ENCODE assay signal across 11 cellular contexts in genomic region chr11:117204283-117205080, GRCh38. TPM values are rescaled to one million over a fixed set of nuclear protein-coding genes. Genes with fewer than 3 reads are reported as not detected.
A peak's percentile ranks its signal among the peaks of the same experiment; 100 is the strongest.
DNase-seq lines count a peak whose midpoint lies in the region; ATAC-seq and TF ChIP-seq lines count a peak whose summit lies in the region.
"Had no signal": no experiment of that assay in that cellular context is flagged by ENCODE, and none has a peak within 500 bp of the region (broad histone marks: within the 10 kb centered on the region; RNA-seq: fewer than 3 reads in every experiment).

No MANE protein-coding gene starts in this region.

- BruUV-seq in Caco-2 (replicated peaks; lab: Mats Ljungman, UMichigan) = TSS peak; percentile 37

- intact Hi-C loops in Caco-2 (cut with micrococcal nuclease; ENCODE audit: unreplicated experiment) (no loop called here), gastrocnemius medialis (cut with DNase I; ENCODE audit: low total_unique reads) (no loop called here)
- intact Hi-C loops in activated CD8-positive, alpha-beta T cell treated with anti-CD3 and anti-CD28 coated beads for 36 hours (cut with micrococcal nuclease) = loop anchor here (5.0 kb wide), 1 partner anchor 72 kb away; no protein-coding TSS in a partner anchor

- in situ Hi-C loops in gastrocnemius medialis (cut with MboI; ENCODE audit: low sequenced_read_pairs in 4 of 4) = no loop called here

- H3K4me1 ChIP-seq in Caco-2 = peaks cover 13% of the 10 kb centered on the region
- peaks cover 0 to 55% of the 10 kb centered on the region in 2 donors for H3K4me1 ChIP-seq in right atrium auricular region
- peaks cover 25% of the 10 kb centered on the region in 2 donors for H3K4me1 ChIP-seq in gastrocnemius medialis

- DNase-seq in Caco-2 (no peak), right atrium auricular region (ENCODE audit: low spot score) (no peak), gastrocnemius medialis (no peak), Ammon's horn (ENCODE audit: low spot score) (no peak)
- no peak for DNase-seq in activated CD8-positive, alpha-beta T cell treated with anti-CD3 and anti-CD28 coated beads for 36 hours
- no peak for DNase-seq in activated CD8-positive, alpha-beta memory T cell treated with anti-CD3 and anti-CD28 coated beads, Interleukin-2, amount 50 U/mL, for 48 hours
- DNase-seq: COR-L47 had no signal

- no peak for TF ChIP-seq POLR2A in gastrocnemius medialis (IDR thresholded peaks at IDR 0.05)

- TF ChIP-seq CTCF in Caco-2 (IDR thresholded peaks at IDR 0.05; ENCODE audit: insufficient read depth in 1 of 2, low read depth in 1 of 2, low read length in 1 of 2, severe bottlenecking in 1 of 2, unreplicated experiment in 1 of 2) (no peak), right atrium auricular region (IDR thresholded peaks at IDR 0.05) (no peak), gastrocnemius medialis (IDR thresholded peaks at IDR 0.05 in 4 of 5, conservative IDR thresholded peaks at IDR 0.05 in 1 of 5) (no peak)
- no peak for TF ChIP-seq CTCF in activated CD8-positive, alpha-beta T cell treated with anti-CD3 and anti-CD28 coated beads for 36 hours (IDR thresholded peaks at IDR 0.05)

- H3K9me3 Mint-ChIP-seq in Caco-2 (ENCODE audit: unreplicated experiment) = no peaks in the 10 kb centered on the region
- no peaks in the 10 kb centered on the region for H3K9me3 Mint-ChIP-seq in activated CD8-positive, alpha-beta T cell treated with anti-CD3 and anti-CD28 coated beads for 36 hours

- CTCF ChIA-PET in Caco-2 (lab: Charles Lee) = interaction anchor here (0.7 kb wide), 1 partner anchor 22 kb away, joined by 3 read pairs; no protein-coding TSS in a partner anchor
- CTCF ChIA-PET in activated CD8-positive, alpha-beta T cell treated with anti-CD3 and anti-CD28 coated beads for 36 hours (lab: Charles Lee) = no interaction called here

- POLR2A ChIA-PET in Caco-2 (lab: Charles Lee) = interaction anchor here (0.6 kb wide), 1 partner anchor 19 kb away, joined by 3 read pairs; no protein-coding TSS in a partner anchor
- POLR2A ChIA-PET in activated CD8-positive, alpha-beta T cell treated with anti-CD3 and anti-CD28 coated beads for 36 hours (lab: Charles Lee) = interaction anchor here (1.1 to 4.4 kb wide), 3 partner anchors 16 to 26 kb away, joined by 3 to 21 read pairs (median 6); no protein-coding TSS in a partner anchor

- H3K4me1 Mint-ChIP-seq in Caco-2 (ENCODE audit: low read depth, unreplicated experiment) = peaks cover 20% of the 10 kb centered on the region
- no peaks in the 10 kb centered on the region for H3K4me1 Mint-ChIP-seq in activated CD8-positive, alpha-beta T cell treated with anti-CD3 and anti-CD28 coated beads for 36 hours (ENCODE audit: low read depth)

- H3K36me3 Mint-ChIP-seq in Caco-2 (ENCODE audit: insufficient read depth, unreplicated experiment) = peaks cover 59% of the 10 kb centered on the region
- peaks cover 16% of the 10 kb centered on the region for H3K36me3 Mint-ChIP-seq in activated CD8-positive, alpha-beta T cell treated with anti-CD3 and anti-CD28 coated beads for 36 hours (ENCODE audit: low read depth)

- H3K27me3 ChIP-seq in Caco-2 (replicated peaks; ENCODE audit: control insufficient read depth, insufficient read depth, low read length) (no peaks in the 10 kb centered on the region), right atrium auricular region (no peaks in the 10 kb centered on the region), gastrocnemius medialis (no peaks in the 10 kb centered on the region)
- H3K27me3 ChIP-seq: hepatocyte had no signal

- H3K36me3 ChIP-seq in Caco-2 (ENCODE audit: control insufficient read depth, insufficient read depth, low read length) (no peaks in the 10 kb centered on the region), right atrium auricular region (peaks cover 60% of the 10 kb centered on the region), gastrocnemius medialis (peaks cover 0 to 16% of the 10 kb centered on the region in 2 donors)

- ATAC-seq in activated CD8-positive, alpha-beta T cell treated with anti-CD3 and anti-CD28 coated beads for 36 hours = no peak
- ATAC-seq in gastrocnemius medialis (no peak), HG03565 (IDR thresholded peaks at IDR 0.05; ENCODE audit: unreplicated experiment) (no peak), GM21447 (IDR thresholded peaks at IDR 0.05; ENCODE audit: unreplicated experiment) (no peak)
- ATAC-seq: HCT116 had no signal

- no peak overlapping the region for H3K4me3 Mint-ChIP-seq in Caco-2 (ENCODE audit: unreplicated experiment)
- H3K4me3 Mint-ChIP-seq in activated CD8-positive, alpha-beta T cell treated with anti-CD3 and anti-CD28 coated beads for 36 hours = no peak overlapping the region

- no peaks in the 10 kb centered on the region for H3K27me3 Mint-ChIP-seq in Caco-2 (ENCODE audit: insufficient read depth, unreplicated experiment)
- H3K27me3 Mint-ChIP-seq in activated CD8-positive, alpha-beta T cell treated with anti-CD3 and anti-CD28 coated beads for 36 hours = no peaks in the 10 kb centered on the region

- no peak overlapping the region for H3K4me3 ChIP-seq in Caco-2 (ENCODE audit: low read depth, low read length)
- peak overlapping the region; percentile 3 to 11 for H3K4me3 ChIP-seq in right atrium auricular region
- H3K4me3 ChIP-seq in gastrocnemius medialis = no peak overlapping the region
- H3K4me3 ChIP-seq: hepatocyte had no signal

- H3K27ac ChIP-seq in right atrium auricular region = peak overlapping the region; percentile 86 to 88
- peak overlapping the region; percentile 25 to 78 (median 60) for H3K27ac ChIP-seq in gastrocnemius medialis
- H3K27ac ChIP-seq: hepatocyte had no signal

- H3K9me3 ChIP-seq in Caco-2 (no peaks in the 10 kb centered on the region), right atrium auricular region (no peaks in the 10 kb centered on the region), gastrocnemius medialis (no peaks in the 10 kb centered on the region)

- H3K27ac Mint-ChIP-seq in Caco-2 (ENCODE audit: unreplicated experiment) = no peak overlapping the region
- H3K27ac Mint-ChIP-seq in activated CD8-positive, alpha-beta T cell treated with anti-CD3 and anti-CD28 coated beads for 36 hours = peak overlapping the region; percentile 40

RNA-seq across cellular contexts. Expression of gene TAGLN, which starts 5.3 kb away (rescaled TPM):
- total RNA-seq in Caco-2 (2022) (303 and 588 TPM in 2 replicates), right atrium auricular region (1,000 to 10,000 TPM in 1 of 2 donors, 100 to 1,000 TPM in 1; 442 to 1,859 TPM), gastrocnemius medialis (100 to 1,000 TPM in 3 of 4 donors, 10 to 100 TPM in 1; 27.4 to 191 (median 124) TPM)
- 1 to 10 TPM; 2.0 to 2.5 TPM for total RNA-seq in activated CD8-positive, alpha-beta T cell treated with anti-CD3 and anti-CD28 coated beads for 36 hours

RNA-seq across cellular contexts. Expression of gene SIDT2, which starts 25.9 kb away (rescaled TPM):
- total RNA-seq in Caco-2 (2022) (57.2 and 61.7 TPM in 2 replicates), right atrium auricular region (10 to 100 TPM; 19.1 to 33.0 TPM), gastrocnemius medialis (10 to 100 TPM; 14.3 to 33.9 (median 17.7) TPM)
- total RNA-seq in activated CD8-positive, alpha-beta T cell treated with anti-CD3 and anti-CD28 coated beads for 36 hours = 10 to 100 TPM; 16.6 to 17.3 TPM

RNA-seq across cellular contexts. Expression of gene PCSK7, which starts 27.4 kb away (rescaled TPM):
- total RNA-seq in Caco-2 (2022) (120 and 132 TPM in 2 replicates), right atrium auricular region (10 to 100 TPM; 25.3 to 32.8 TPM), gastrocnemius medialis (10 to 100 TPM; 14.5 to 19.9 (median 16.4) TPM)
- total RNA-seq in activated CD8-positive, alpha-beta T cell treated with anti-CD3 and anti-CD28 coated beads for 36 hours = 100 to 1,000 TPM in 1 of 2 experiments, 10 to 100 TPM in 1; 98.8 to 107 TPM

RNA-seq across cellular contexts. Expression of gene RNF214, which starts 28.0 kb away (rescaled TPM):
- total RNA-seq in Caco-2 (2022) (51.2 and 55.8 TPM in 2 replicates), right atrium auricular region (10 to 100 TPM; 11.0 to 11.5 TPM), gastrocnemius medialis (10 to 100 TPM; 17.1 to 22.7 (median 19.9) TPM)
- total RNA-seq in activated CD8-positive, alpha-beta T cell treated with anti-CD3 and anti-CD28 coated beads for 36 hours = 10 to 100 TPM; 14.7 to 18.3 TPM

Comparison
In these comparisons a context has a peak if more than half of its experiments do, and no peak if none do; other contexts are left out.
1. H3K4me3 ChIP-seq: peak in right atrium auricular region (2 of 2); none in Caco-2 (single experiment) and gastrocnemius medialis (0 of 4).
2. RNA of gene TAGLN, which starts 5.3 kb away (total RNA-seq): 442 to 1,859 TPM in right atrium auricular region, 303 to 588 TPM in Caco-2 and 27.4 to 191 TPM in gastrocnemius medialis; 2.0 to 2.5 TPM in activated CD8-positive, alpha-beta T cell treated with anti-CD3 and anti-CD28 coated beads for 36 hours; every median in the first group is over 4 times any median in the second.